In genomic region chr19:1094978-1095701, GRCh38 we compare ENCODE assay signal across 8 cellular contexts. TPM values are rescaled to one million over a fixed set of nuclear protein-coding genes. Genes with fewer than 3 reads are reported as not detected.
DNase-seq lines count a peak whose midpoint lies in the region; ATAC-seq and TF ChIP-seq lines count a peak whose summit lies in the region.

POLR2E (minus strand) TSS chr19:1095375; CDS start chr19:1095315, 60 bp downstream.

- H3K4me2 ChIP-seq in PC-9: peak within 1 kb of the TSS; percentile 97

- H3K4me1 ChIP-seq in PC-9 (replicated peaks; ENCODE audit: insufficient read depth) (peaks cover 35% of the 10 kb centered on the region), esophagus (ENCODE audit: control insufficient read depth in 2 of 2, insufficient read depth in 2 of 2, low read length in 1 of 2) (peaks cover 8 to 19% of the 10 kb centered on the region in 2 donors), muscle layer of colon (ENCODE audit: insufficient read depth, low read length) (peaks cover 22% of the 10 kb centered on the region)

- no peak within 1 kb of the TSS for H2AFZ ChIP-seq in PC-9

- peak within 1 kb of the TSS; percentile 86 for H3K9ac ChIP-seq in muscle layer of colon (ENCODE audit: low read length)

- peaks cover 54% of the 10 kb centered on the region for H3K4me1 Mint-ChIP-seq in activated T-cell treated with anti-CD3 and anti-CD28 coated beads, Interleukin-2, amount 50 U/mL, for 4 hours (ENCODE audit: low read depth)

- peak within 1 kb of the TSS; percentile 92 for H3K4me3 Mint-ChIP-seq in activated T-cell treated with anti-CD3 and anti-CD28 coated beads, Interleukin-2, amount 50 U/mL, for 4 hours

- POLR2A ChIA-PET in PC-9 (lab: Charles Lee; ENCODE audit: unreplicated experiment): no interaction called here

- H3K9me3 Mint-ChIP-seq in activated T-cell treated with anti-CD3 and anti-CD28 coated beads, Interleukin-2, amount 50 U/mL, for 4 hours: no peaks in the 10 kb centered on the region

- BruUV-seq in PC-9 (replicated peaks; lab: Mats Ljungman, UMichigan): no TSS peak

- H3K4me3 ChIP-seq in Jurkat, Clone E6-1 (ENCODE audit: low read length): peak within 1 kb of the TSS; percentile 93
- H3K4me3 ChIP-seq in PC-9: peak within 1 kb of the TSS; percentile 96
- H3K4me3 ChIP-seq in esophagus (ENCODE audit: low read depth in 1 of 2, low read length in 2 of 2): peak within 1 kb of the TSS; percentile 79 to 92
- H3K4me3 ChIP-seq in muscle layer of colon (ENCODE audit: low read depth in 1 of 2, low read length in 2 of 2): peak within 1 kb of the TSS; percentile 88 to 92

- peak; percentile 73 for ATAC-seq in GM21576 (IDR thresholded peaks at IDR 0.05; ENCODE audit: unreplicated experiment)
- peak; percentile 94 for ATAC-seq in activated T-cell treated with anti-CD3 and anti-CD28 coated beads, Interleukin-2, amount 50 U/mL, for 4 hours

- peaks cover 20% of the 10 kb centered on the region for H4K20me1 ChIP-seq in PC-9 (ENCODE audit: insufficient read depth)

- peak; percentile 88 for DNase-seq in DMS114 treated with DMSO at 0.1 percent for 48 hours (lab: John Stamatoyannopoulos, UW; ENCODE audit: unreplicated experiment)
- DNase-seq in Jurkat, Clone E6-1 (ENCODE audit: low read depth, low spot score): peak; percentile 96
- peak; percentile 90 to 97 for DNase-seq in PC-9
- DNase-seq in activated T-cell treated with anti-CD3 and anti-CD28 coated beads, Interleukin-2, amount 50 U/mL, for 4 hours: peak; percentile 98
- peak; percentile 95 for DNase-seq in stimulated activated CD8-positive, alpha-beta memory T cell treated with anti-CD3 and anti-CD28 coated beads, Interleukin-7, amount 100 ng/mL, for 24 hours (ENCODE audit: low read depth)

- peaks cover 31% of the 10 kb centered on the region for H3F3A ChIP-seq in PC-9 (ENCODE audit: insufficient read depth, low read depth)

- H3K36me3 Mint-ChIP-seq in activated T-cell treated with anti-CD3 and anti-CD28 coated beads, Interleukin-2, amount 50 U/mL, for 4 hours (ENCODE audit: insufficient read depth): peaks cover 3% of the 10 kb centered on the region

- no peak within 1 kb of the TSS for H3K27ac ChIP-seq in PC-9
- H3K27ac ChIP-seq in esophagus (ENCODE audit: low read depth in 2 of 2, low read length in 1 of 2): peak within 1 kb of the TSS; percentile 72 to 79
- H3K27ac ChIP-seq in muscle layer of colon (ENCODE audit: low read depth, low read length): peak within 1 kb of the TSS; percentile 61

- CTCF ChIA-PET in PC-9 (lab: Charles Lee): interaction anchor here (0.7 kb wide), 1 partner anchor 14 kb away, joined by 3 read pairs; no protein-coding TSS in a partner anchor

- 0% methylated on average over 79 to 81 of the region's 81 CpGs for WGBS in esophagus, 2 donors

- intact Hi-C loops in PC-9 (cut with micrococcal nuclease; ENCODE audit: unreplicated experiment): loop anchor here (5.0 kb wide), 1 partner anchor 37 kb away; no protein-coding TSS in a partner anchor

- H3K27me3 ChIP-seq in PC-9 (ENCODE audit: insufficient read depth, low read depth) (no peaks in the 10 kb centered on the region), esophagus (ENCODE audit: control insufficient read depth in 1 of 2, insufficient read depth in 2 of 2, low read length in 2 of 2) (no peaks in the 10 kb centered on the region), muscle layer of colon (ENCODE audit: control insufficient read depth in 1 of 2, insufficient read depth in 2 of 2, low read length in 2 of 2) (no peaks in the 10 kb centered on the region)

- H3K79me2 ChIP-seq in PC-9 (ENCODE audit: low read depth): peaks cover 32% of the 10 kb centered on the region

- H3K36me3 ChIP-seq in PC-9 (ENCODE audit: low read depth) (no peaks in the 10 kb centered on the region; the same call in 1 of the 2 replicates), esophagus (ENCODE audit: control insufficient read depth in 2 of 2, insufficient read depth in 2 of 2, low read length in 1 of 2) (peaks cover 0 to 21% of the 10 kb centered on the region in 2 donors), muscle layer of colon (ENCODE audit: insufficient read depth, low read length) (peaks cover 8% of the 10 kb centered on the region)

- TF ChIP-seq CTCF in PC-9 (conservative IDR thresholded peaks at IDR 0.05): no peak

- no peaks in the 10 kb centered on the region for H3K27me3 Mint-ChIP-seq in activated T-cell treated with anti-CD3 and anti-CD28 coated beads, Interleukin-2, amount 50 U/mL, for 4 hours (ENCODE audit: low read depth)

- peaks cover 6% of the 10 kb centered on the region; the same call in 1 of the 2 replicates for H3K9me3 ChIP-seq in PC-9 (ENCODE audit: insufficient read depth, low read depth)
- no peaks in the 10 kb centered on the region for H3K9me3 ChIP-seq in esophagus (ENCODE audit: control insufficient read depth in 2 of 2, insufficient read depth in 1 of 2, low read depth in 1 of 2, low read length in 1 of 2)
- no peaks in the 10 kb centered on the region for H3K9me3 ChIP-seq in muscle layer of colon (ENCODE audit: low read length)

- H3K9me2 ChIP-seq in PC-9 (ENCODE audit: insufficient read depth): no peaks in the 10 kb centered on the region

RNA-seq across cellular contexts. Expression of gene POLR2E, which starts in this region (rescaled TPM):
- 159 TPM for polyA plus RNA-seq in Jurkat, Clone E6-1 (2012; ENCODE audit: insufficient read depth, insufficient read length)
- 180 and 237 TPM in 2 replicates for total RNA-seq in PC-9 (2021)
- total RNA-seq in activated T-cell treated with anti-CD3 and anti-CD28 coated beads, Interleukin-2, amount 50 U/mL, for 4 hours: 100 to 1,000 TPM; 303 to 380 (median 323) TPM
- 100 to 1,000 TPM in 1 of 2 donors, 10 to 100 TPM in 1; 77.9 to 162 TPM for polyA plus RNA-seq in esophagus
